In the genomic region with DNA sequence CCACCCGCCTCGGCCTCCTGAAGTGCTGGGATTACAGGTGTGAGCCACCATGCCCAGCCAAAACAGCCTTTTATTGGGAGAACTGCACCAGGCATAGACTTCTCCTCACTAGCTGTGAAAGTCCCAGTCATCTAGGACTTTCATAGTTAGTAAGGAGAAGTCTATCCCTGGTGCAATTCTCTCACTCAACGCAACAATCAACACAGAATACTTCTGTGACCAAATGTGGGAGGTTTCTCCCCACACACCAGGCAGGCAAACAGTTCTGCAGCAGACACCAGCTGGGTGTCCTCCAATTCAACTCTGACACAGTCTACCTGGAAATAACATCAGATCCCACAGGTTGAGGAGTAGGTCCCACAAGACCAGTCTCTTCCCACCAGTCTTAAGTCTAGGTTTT, we compare ENCODE assay signal across 28 cellular contexts. TPM values are rescaled to one million over a fixed set of nuclear protein-coding genes. Genes with fewer than 3 reads are reported as not detected.
"Had no signal": no experiment of that assay in that cellular context is flagged by ENCODE, and none has a peak within 500 bp of the region (broad histone marks: within the 10 kb centered on the region; RNA-seq: fewer than 3 reads in every experiment).

No MANE protein-coding gene starts in this region.

- H3K9me3 Mint-ChIP-seq: activated CD4-positive, alpha-beta T cell treated with anti-CD3 and anti-CD28 coated beads, Interleukin-2, amount 10 ng/mL, durations not matched to agents 24 days and 14 days; activated naive CD4-positive, alpha-beta T cell treated with anti-CD3 and anti-CD28 coated beads, Interleukin-2, amount 50 U/mL, for 24 hours; mesothelial cell of epicardium; natural killer cell had no signal

- DNase-seq: activated CD4-positive, alpha-beta T cell treated with anti-CD3 and anti-CD28 coated beads, Interleukin-2, amount 10 ng/mL, durations not matched to agents 24 days and 14 days; activated CD4-positive, CD25-positive, alpha-beta regulatory T cell; activated CD8-positive, alpha-beta T cell treated with anti-CD3 and anti-CD28 coated beads, Interleukin-2, amount 10 ng/mL, durations not matched to agents 7 days and 5 days; activated gamma-delta T cell; endodermal cell; esophagus squamous epithelium; gastrocnemius medialis; hippocampal formation; kidney glomerular epithelial cell; left ventricle myocardium inferior; mammary epithelial cell; natural killer cell; retina; sigmoid colon; stimulated activated CD4-positive, alpha-beta T cell treated with anti-CD3 and anti-CD28 coated beads, Interleukin-15, amount 100 ng/mL, for 24 hours; stimulated activated CD4-positive, alpha-beta T cell treated with anti-CD3 and anti-CD28 coated beads, Interleukin-2, amount 100 ng/mL, for 48 hours; stimulated activated naive CD8-positive, alpha-beta T cell treated with anti-CD3 and anti-CD28 coated beads, Interleukin-15, Interleukin-2, amounts not matched to agents 100 U/mL and 50 U/mL, for 24 hours; T-helper 17 cell; thyroid gland had no signal

- H3K36me3 Mint-ChIP-seq: activated naive CD4-positive, alpha-beta T cell treated with anti-CD3 and anti-CD28 coated beads, Interleukin-2, amount 50 U/mL, for 24 hours; mesothelial cell of epicardium; natural killer cell had no signal

- H3K27me3 Mint-ChIP-seq: activated naive CD4-positive, alpha-beta T cell treated with anti-CD3 and anti-CD28 coated beads, Interleukin-2, amount 50 U/mL, for 24 hours; progenitor cell of endocrine pancreas had no signal

- H3K4me3 ChIP-seq: breast epithelium, coronary artery, esophagus squamous epithelium, gastrocnemius medialis, left ventricle myocardium inferior, sigmoid colon, smooth muscle cell, thyroid gland had no signal

- H3K4me3 Mint-ChIP-seq: activated CD4-positive, alpha-beta T cell treated with anti-CD3 and anti-CD28 coated beads, Interleukin-2, amount 10 ng/mL, durations not matched to agents 24 days and 14 days; activated CD8-positive, alpha-beta T cell treated with anti-CD3 and anti-CD28 coated beads, Interleukin-2, amount 10 ng/mL, durations not matched to agents 7 days and 5 days; activated naive CD4-positive, alpha-beta T cell treated with anti-CD3 and anti-CD28 coated beads, Interleukin-2, amount 50 U/mL, for 24 hours; endodermal cell; mesothelial cell of epicardium; natural killer cell; T-helper 17 cell had no signal

- H3K4me1 Mint-ChIP-seq: activated CD4-positive, alpha-beta T cell treated with anti-CD3 and anti-CD28 coated beads, Interleukin-2, amount 10 ng/mL, durations not matched to agents 24 days and 14 days; activated naive CD4-positive, alpha-beta T cell treated with anti-CD3 and anti-CD28 coated beads, Interleukin-2, amount 50 U/mL, for 24 hours; endodermal cell; natural killer cell had no signal

- H3K4me1 ChIP-seq: breast epithelium, esophagus squamous epithelium, gastrocnemius medialis, left ventricle myocardium inferior, sigmoid colon, thyroid gland had no signal

- H3K27ac ChIP-seq: breast epithelium, coronary artery, esophagus squamous epithelium, gastrocnemius medialis, left ventricle myocardium inferior, sigmoid colon, thyroid gland had no signal

- H3K27ac Mint-ChIP-seq: activated CD4-positive, alpha-beta T cell treated with anti-CD3 and anti-CD28 coated beads, Interleukin-2, amount 10 ng/mL, durations not matched to agents 24 days and 14 days; activated CD8-positive, alpha-beta T cell treated with anti-CD3 and anti-CD28 coated beads, Interleukin-2, amount 10 ng/mL, durations not matched to agents 7 days and 5 days; activated naive CD4-positive, alpha-beta T cell treated with anti-CD3 and anti-CD28 coated beads, Interleukin-2, amount 50 U/mL, for 24 hours; endodermal cell; mesothelial cell of epicardium; natural killer cell; progenitor cell of endocrine pancreas; T-helper 17 cell had no signal

- ATAC-seq: activated CD8-positive, alpha-beta T cell treated with anti-CD3 and anti-CD28 coated beads, Interleukin-2, amount 10 ng/mL, durations not matched to agents 7 days and 5 days; gastrocnemius medialis; natural killer cell; stimulated activated naive CD8-positive, alpha-beta T cell treated with anti-CD3 and anti-CD28 coated beads, Interleukin-15, Interleukin-2, amounts not matched to agents 100 U/mL and 50 U/mL, for 24 hours; T-helper 17 cell had no signal

- H3K9me3 ChIP-seq: breast epithelium, esophagus squamous epithelium, gastrocnemius medialis, left ventricle myocardium inferior, sigmoid colon, thyroid gland had no signal

- H3K27me3 ChIP-seq: breast epithelium, esophagus squamous epithelium, gastrocnemius medialis, sigmoid colon, thyroid gland had no signal

- H3K36me3 ChIP-seq: breast epithelium, esophagus squamous epithelium, gastrocnemius medialis, left ventricle myocardium inferior, sigmoid colon, thyroid gland had no signal

- H3K4me2 ChIP-seq: smooth muscle cell had no signal

RNA-seq across cellular contexts. Expression of a gene that starts 14.7 kb away (rescaled TPM):
- total RNA-seq: activated CD4-positive, alpha-beta T cell treated with anti-CD3 and anti-CD28 coated beads, Interleukin-2, amount 10 ng/mL, durations not matched to agents 24 days and 14 days; activated CD8-positive, alpha-beta T cell treated with anti-CD3 and anti-CD28 coated beads, Interleukin-2, amount 10 ng/mL, durations not matched to agents 7 days and 5 days; endodermal cell; esophagus squamous epithelium; gastrocnemius medialis; left ventricle myocardium inferior; mammary epithelial cell; mesothelial cell of epicardium; natural killer cell; osteocyte; progenitor cell of endocrine pancreas; sigmoid colon; smooth muscle cell; subcutaneous adipose tissue; T-helper 17 cell; thyroid gland; urinary bladder had no signal
- polyA plus RNA-seq: mammary epithelial cell, sigmoid colon, smooth muscle cell, urinary bladder had no signal
